1 cellular context compared by ENCODE assay signal in the genomic region with DNA sequence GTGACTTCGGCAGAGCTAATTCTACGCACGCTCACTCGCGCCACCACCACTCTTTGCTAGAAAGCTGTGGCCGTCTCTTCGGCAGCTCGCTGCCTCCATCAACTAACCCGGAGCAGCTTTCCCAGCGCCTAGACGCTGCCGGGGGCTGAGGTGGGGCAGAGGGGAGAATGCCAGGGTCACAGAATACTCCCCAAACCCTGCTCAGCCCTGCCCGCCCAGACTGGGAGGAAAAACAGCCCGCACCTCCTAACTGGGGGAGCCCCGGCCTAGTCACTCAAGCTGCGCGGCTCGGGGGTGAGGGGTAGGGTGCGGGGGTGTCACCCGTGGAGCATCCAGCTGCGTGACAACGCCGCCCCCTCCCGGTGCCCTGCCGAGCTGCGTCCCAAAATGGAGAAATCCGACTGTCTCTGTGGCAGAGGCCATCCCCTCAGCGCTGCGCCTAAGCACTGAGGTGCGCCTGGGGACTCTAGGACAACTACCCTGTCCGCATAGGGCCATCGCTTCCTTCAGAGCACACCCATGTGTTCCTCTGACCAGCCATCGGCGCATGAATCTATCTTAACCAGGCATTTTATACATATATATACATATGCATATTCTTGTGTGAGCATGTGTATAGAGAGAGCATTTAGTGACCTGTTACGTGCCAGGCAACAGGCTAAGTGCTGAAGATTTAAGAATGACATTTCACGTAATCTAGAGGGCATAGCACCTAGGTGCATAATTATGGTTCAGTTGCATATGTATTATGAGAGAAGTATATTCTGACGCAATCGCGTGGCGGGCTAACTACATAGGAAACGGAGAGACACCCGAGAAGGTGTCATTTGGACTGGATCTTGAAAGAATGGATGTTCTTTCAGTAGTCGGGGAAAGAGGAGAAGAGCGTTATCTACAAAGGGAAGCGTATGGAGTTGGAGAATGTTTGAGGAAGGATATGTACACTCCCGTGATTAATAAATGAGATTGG.
A peak's percentile ranks its signal among the peaks of the same experiment; 100 is the strongest.
TF ChIP-seq lines count a peak whose summit lies in the region.

No MANE protein-coding gene starts in this region.

TF ChIP-seq in HEK293, 187 proteins besides CTCF, POLR2A, EP300 and RAD21 (continued from another document):
- no peak; the same call in 1 of the 2 replicates for TF ChIP-seq MZF1 (tag by site-specific recombination; IDR thresholded peaks at IDR 0.05; ENCODE audit: borderline replicate concordance)
- TF ChIP-seq EGR2 (tag by site-specific recombination; IDR thresholded peaks at IDR 0.05; ENCODE audit: low read depth), result peak; percentile 56; the same call in 1 of the 2 replicates
- TF ChIP-seq ZNF768 (tag by site-specific recombination; IDR thresholded peaks at IDR 0.05), result no peak
- TF ChIP-seq ZFP41 (tag by site-specific recombination; IDR thresholded peaks at IDR 0.05; ENCODE audit: borderline replicate concordance), result no peak
- peak; percentile 69; the same call in 1 of the 2 replicates for TF ChIP-seq ZNF2 (tag by site-specific recombination; IDR thresholded peaks at IDR 0.05)
- TF ChIP-seq ZIC2 (tag by site-specific recombination; IDR thresholded peaks at IDR 0.05), result peak; percentile 57
- no peak for TF ChIP-seq ZNF549 (tag by site-specific recombination; IDR thresholded peaks at IDR 0.05)
- peak; percentile 84 for TF ChIP-seq ZNF501 (tag by site-specific recombination; IDR thresholded peaks at IDR 0.05)
- TF ChIP-seq KLF8 (tag by site-specific recombination; IDR thresholded peaks at IDR 0.05), result peak; percentile 51; the same call in 1 of the 2 replicates
- no peak for TF ChIP-seq ZNF266 (tag by site-specific recombination; IDR thresholded peaks at IDR 0.05; ENCODE audit: low read depth)
- TF ChIP-seq ZFP37 (tag by site-specific recombination; IDR thresholded peaks at IDR 0.05), result no peak; the same call in 1 of the 2 replicates
- TF ChIP-seq, protein P1, sequence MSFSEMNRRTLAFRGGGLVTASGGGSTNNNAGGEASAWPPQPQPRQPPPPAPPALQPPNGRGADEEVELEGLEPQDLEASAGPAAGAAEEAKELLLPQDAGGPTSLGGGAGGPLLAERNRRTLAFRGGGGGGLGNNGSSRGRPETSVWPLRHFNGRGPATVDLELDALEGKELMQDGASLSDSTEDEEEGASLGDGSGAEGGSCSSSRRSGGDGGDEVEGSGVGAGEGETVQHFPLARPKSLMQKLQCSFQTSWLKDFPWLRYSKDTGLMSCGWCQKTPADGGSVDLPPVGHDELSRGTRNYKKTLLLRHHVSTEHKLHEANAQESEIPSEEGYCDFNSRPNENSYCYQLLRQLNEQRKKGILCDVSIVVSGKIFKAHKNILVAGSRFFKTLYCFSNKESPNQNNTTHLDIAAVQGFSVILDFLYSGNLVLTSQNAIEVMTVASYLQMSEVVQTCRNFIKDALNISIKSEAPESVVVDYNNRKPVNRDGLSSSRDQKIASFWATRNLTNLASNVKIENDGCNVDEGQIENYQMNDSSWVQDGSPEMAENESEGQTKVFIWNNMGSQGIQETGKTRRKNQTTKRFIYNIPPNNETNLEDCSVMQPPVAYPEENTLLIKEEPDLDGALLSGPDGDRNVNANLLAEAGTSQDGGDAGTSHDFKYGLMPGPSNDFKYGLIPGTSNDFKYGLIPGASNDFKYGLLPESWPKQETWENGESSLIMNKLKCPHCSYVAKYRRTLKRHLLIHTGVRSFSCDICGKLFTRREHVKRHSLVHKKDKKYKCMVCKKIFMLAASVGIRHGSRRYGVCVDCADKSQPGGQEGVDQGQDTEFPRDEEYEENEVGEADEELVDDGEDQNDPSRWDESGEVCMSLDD (tag by site-specific recombination; IDR thresholded peaks at IDR 0.05), result peak; percentile 94
- TF ChIP-seq ZNF777 (tag by site-specific recombination; IDR thresholded peaks at IDR 0.05; ENCODE audit: borderline replicate concordance), result no peak
- TF ChIP-seq ZNF830 (tag by site-specific recombination; IDR thresholded peaks at IDR 0.05; ENCODE audit: low read depth), result no peak
- peak; percentile 33; the same call in 1 of the 2 replicates for TF ChIP-seq ZNF341 (tag by site-specific recombination; IDR thresholded peaks at IDR 0.05; ENCODE audit: low read depth)
- TF ChIP-seq, protein P2, sequence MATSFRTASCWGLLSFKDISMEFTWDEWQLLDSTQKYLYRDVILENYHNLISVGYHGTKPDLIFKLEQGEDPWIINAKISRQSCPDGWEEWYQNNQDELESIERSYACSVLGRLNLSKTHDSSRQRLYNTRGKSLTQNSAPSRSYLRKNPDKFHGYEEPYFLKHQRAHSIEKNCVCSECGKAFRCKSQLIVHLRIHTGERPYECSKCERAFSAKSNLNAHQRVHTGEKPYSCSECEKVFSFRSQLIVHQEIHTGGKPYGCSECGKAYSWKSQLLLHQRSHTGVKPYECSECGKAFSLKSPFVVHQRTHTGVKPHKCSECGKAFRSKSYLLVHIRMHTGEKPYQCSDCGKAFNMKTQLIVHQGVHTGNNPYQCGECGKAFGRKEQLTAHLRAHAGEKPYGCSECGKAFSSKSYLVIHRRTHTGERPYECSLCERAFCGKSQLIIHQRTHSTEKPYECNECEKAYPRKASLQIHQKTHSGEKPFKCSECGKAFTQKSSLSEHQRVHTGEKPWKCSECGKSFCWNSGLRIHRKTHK (tag by site-specific recombination; IDR thresholded peaks at IDR 0.05), result no peak
- TF ChIP-seq PRDM1 (tag by site-specific recombination; IDR thresholded peaks at IDR 0.05), result no peak
- 0 out of 2 replicates have a peak, but pooled peaks have one; percentile 22 for TF ChIP-seq TRIM28 (IDR thresholded peaks at IDR 0.05; ENCODE audit: borderline replicate concordance, low read length)
- TF ChIP-seq SCRT2 (tag by site-specific recombination; IDR thresholded peaks at IDR 0.05), result peak; percentile 87
- TF ChIP-seq ZNF561 (tag by site-specific recombination; IDR thresholded peaks at IDR 0.05; ENCODE audit: borderline replicate concordance), result 0 out of 2 replicates have a peak, but pooled peaks have one; percentile 23
- TF ChIP-seq, protein P3, sequence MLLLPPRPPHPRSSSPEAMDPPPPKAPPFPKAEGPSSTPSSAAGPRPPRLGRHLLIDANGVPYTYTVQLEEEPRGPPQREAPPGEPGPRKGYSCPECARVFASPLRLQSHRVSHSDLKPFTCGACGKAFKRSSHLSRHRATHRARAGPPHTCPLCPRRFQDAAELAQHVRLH (tag by site-specific recombination; IDR thresholded peaks at IDR 0.05), result no peak
- TF ChIP-seq, protein P4, sequence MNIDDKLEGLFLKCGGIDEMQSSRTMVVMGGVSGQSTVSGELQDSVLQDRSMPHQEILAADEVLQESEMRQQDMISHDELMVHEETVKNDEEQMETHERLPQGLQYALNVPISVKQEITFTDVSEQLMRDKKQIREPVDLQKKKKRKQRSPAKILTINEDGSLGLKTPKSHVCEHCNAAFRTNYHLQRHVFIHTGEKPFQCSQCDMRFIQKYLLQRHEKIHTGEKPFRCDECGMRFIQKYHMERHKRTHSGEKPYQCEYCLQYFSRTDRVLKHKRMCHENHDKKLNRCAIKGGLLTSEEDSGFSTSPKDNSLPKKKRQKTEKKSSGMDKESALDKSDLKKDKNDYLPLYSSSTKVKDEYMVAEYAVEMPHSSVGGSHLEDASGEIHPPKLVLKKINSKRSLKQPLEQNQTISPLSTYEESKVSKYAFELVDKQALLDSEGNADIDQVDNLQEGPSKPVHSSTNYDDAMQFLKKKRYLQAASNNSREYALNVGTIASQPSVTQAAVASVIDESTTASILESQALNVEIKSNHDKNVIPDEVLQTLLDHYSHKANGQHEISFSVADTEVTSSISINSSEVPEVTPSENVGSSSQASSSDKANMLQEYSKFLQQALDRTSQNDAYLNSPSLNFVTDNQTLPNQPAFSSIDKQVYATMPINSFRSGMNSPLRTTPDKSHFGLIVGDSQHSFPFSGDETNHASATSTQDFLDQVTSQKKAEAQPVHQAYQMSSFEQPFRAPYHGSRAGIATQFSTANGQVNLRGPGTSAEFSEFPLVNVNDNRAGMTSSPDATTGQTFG (tag by site-specific recombination; IDR thresholded peaks at IDR 0.05; ENCODE audit: borderline replicate concordance), result no peak
- TF ChIP-seq ZBTB20 (tag by site-specific recombination; IDR thresholded peaks at IDR 0.05), result peak; percentile 55; the same call in 1 of the 2 replicates
- TF ChIP-seq, protein P5, sequence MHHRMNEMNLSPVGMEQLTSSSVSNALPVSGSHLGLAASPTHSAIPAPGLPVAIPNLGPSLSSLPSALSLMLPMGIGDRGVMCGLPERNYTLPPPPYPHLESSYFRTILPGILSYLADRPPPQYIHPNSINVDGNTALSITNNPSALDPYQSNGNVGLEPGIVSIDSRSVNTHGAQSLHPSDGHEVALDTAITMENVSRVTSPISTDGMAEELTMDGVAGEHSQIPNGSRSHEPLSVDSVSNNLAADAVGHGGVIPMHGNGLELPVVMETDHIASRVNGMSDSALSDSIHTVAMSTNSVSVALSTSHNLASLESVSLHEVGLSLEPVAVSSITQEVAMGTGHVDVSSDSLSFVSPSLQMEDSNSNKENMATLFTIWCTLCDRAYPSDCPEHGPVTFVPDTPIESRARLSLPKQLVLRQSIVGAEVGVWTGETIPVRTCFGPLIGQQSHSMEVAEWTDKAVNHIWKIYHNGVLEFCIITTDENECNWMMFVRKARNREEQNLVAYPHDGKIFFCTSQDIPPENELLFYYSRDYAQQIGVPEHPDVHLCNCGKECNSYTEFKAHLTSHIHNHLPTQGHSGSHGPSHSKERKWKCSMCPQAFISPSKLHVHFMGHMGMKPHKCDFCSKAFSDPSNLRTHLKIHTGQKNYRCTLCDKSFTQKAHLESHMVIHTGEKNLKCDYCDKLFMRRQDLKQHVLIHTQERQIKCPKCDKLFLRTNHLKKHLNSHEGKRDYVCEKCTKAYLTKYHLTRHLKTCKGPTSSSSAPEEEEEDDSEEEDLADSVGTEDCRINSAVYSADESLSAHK (tag by site-specific recombination; IDR thresholded peaks at IDR 0.05), result peak; percentile 2; the same call in 1 of the 2 replicates
- TF ChIP-seq ZNF654 (tag by site-specific recombination; IDR thresholded peaks at IDR 0.05; ENCODE audit: low read depth), result peak; percentile 73
- TF ChIP-seq ZNF146 (tag by site-specific recombination; IDR thresholded peaks at IDR 0.05), result no peak
- TF ChIP-seq ZNF664 (tag by site-specific recombination; IDR thresholded peaks at IDR 0.05), result no peak
- TF ChIP-seq, protein P6, sequence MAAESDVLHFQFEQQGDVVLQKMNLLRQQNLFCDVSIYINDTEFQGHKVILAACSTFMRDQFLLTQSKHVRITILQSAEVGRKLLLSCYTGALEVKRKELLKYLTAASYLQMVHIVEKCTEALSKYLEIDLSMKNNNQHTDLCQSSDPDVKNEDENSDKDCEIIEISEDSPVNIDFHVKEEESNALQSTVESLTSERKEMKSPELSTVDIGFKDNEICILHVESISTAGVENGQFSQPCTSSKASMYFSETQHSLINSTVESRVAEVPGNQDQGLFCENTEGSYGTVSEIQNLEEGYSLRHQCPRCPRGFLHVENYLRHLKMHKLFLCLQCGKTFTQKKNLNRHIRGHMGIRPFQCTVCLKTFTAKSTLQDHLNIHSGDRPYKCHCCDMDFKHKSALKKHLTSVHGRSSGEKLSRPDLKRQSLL (tag by site-specific recombination; IDR thresholded peaks at IDR 0.05), result peak; percentile 96
- TF ChIP-seq ZNF560 (tag by site-specific recombination; IDR thresholded peaks at IDR 0.05; ENCODE audit: borderline replicate concordance), result no peak
- peak; percentile 38; the same call in 1 of the 2 replicates for TF ChIP-seq ZNF394 (tag by site-specific recombination; IDR thresholded peaks at IDR 0.05; ENCODE audit: borderline replicate concordance)
- no peak for TF ChIP-seq SP3 (tag by site-specific recombination; IDR thresholded peaks at IDR 0.05)
- TF ChIP-seq ZFHX2 (tag by site-specific recombination; conservative IDR thresholded peaks at IDR 0.05), result peak; percentile 55; the same call in 1 of the 2 replicates
- TF ChIP-seq IKZF3 (tag by site-specific recombination; IDR thresholded peaks at IDR 0.05), result no peak
- TF ChIP-seq ZNF138 (tag by site-specific recombination; IDR thresholded peaks at IDR 0.05; ENCODE audit: borderline replicate concordance), result no peak
- TF ChIP-seq ZNF274 (IDR thresholded peaks at IDR 0.05; ENCODE audit: low read length), result no peak
- TF ChIP-seq ZNF274 (tag by site-specific recombination; IDR thresholded peaks at IDR 0.05; ENCODE audit: borderline replicate concordance), result no peak
- TF ChIP-seq GLIS2 (tag by site-specific recombination; IDR thresholded peaks at IDR 0.05), result peak; percentile 12; the same call in 1 of the 2 replicates
- no peak for TF ChIP-seq ZNF521 (tag by site-specific recombination; IDR thresholded peaks at IDR 0.05)
- no peak for TF ChIP-seq ZNF112 (tag by site-specific recombination; IDR thresholded peaks at IDR 0.05)
- no peak for TF ChIP-seq ZNF548 (tag by site-specific recombination; IDR thresholded peaks at IDR 0.05)
- no peak for TF ChIP-seq ZNF121 (tag by site-specific recombination; IDR thresholded peaks at IDR 0.05)
